In genomic region chr9:121322737-121323448, GRCh38 we compare ENCODE assay signal across 1 cellular context.
TF ChIP-seq lines count a peak whose summit lies in the region.

No MANE protein-coding gene starts in this region.

TF ChIP-seq in endothelial cell of umbilical vein, 7 proteins besides CTCF, POLR2A, EP300 and RAD21 (continued from another document):
- no peak for TF ChIP-seq GATA2 (IDR thresholded peaks at IDR 0.05; ENCODE audit: insufficient read depth, insufficient read length, low read depth, low read length)
TF ChIP-seq in endothelial cell of umbilical vein: peak in this region for 0.
